ENCODE assay signal across 8 cellular contexts in the genomic region with DNA sequence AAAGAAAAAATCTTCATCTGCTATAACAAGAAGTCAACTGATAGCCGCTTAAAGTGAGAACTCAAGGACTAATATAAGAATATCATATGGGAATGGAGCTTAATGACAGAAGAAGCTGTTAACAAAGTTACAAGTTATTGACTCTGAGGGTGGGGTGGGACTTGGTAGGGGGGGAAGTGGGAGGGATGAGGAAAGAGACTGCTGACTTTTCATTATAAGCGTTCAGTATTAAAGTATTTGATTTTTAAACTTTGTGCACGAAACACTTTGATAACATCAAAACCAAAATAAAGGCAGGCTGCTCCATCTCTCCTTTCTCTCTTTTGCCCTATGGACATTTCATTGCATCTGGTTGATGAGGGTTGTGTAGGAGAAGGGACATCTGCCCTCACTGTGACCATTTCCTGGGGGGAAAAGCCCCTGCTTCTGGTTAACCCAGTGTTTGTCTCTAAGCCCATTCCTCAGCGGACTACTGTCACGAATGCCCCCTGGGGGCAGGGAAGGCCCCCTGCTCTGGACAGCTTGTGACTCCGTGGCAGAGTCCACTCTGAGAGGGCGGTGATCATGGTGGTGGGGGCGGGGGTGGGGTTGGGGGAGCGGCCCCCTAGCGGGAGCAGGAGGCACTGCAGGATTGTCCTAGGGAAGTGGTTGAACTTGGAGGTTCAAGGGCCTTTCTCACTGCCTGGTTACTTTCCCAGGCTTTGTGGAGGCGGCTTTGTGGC. TPM values are rescaled to one million over a fixed set of nuclear protein-coding genes. Genes with fewer than 3 reads are reported as not detected.
DNase-seq lines count a peak whose midpoint lies in the region; ATAC-seq and TF ChIP-seq lines count a peak whose summit lies in the region.

No MANE protein-coding gene starts in this region.

- peaks cover 0 to 3% of the 10 kb centered on the region in 2 donors for H3K36me3 Mint-ChIP-seq in stimulated activated naive B cell treated with anti-CD40 and anti-IgM and Interleukin-4, amounts not matched to agents 10 μg/mL and 1 μg/mL and 100 μg/mL, for 72 hours

- H3K4me1 ChIP-seq in lower lobe of right lung, result no peaks in the 10 kb centered on the region

- no peak overlapping the region for H3K4me3 Mint-ChIP-seq in stimulated activated naive B cell treated with anti-CD40 and anti-IgM and Interleukin-4, amounts not matched to agents 10 μg/mL and 1 μg/mL and 100 μg/mL, for 72 hours

- H3K27ac ChIP-seq in lower lobe of right lung, result no peak overlapping the region

- no peaks in the 10 kb centered on the region for H3K9me3 Mint-ChIP-seq in stimulated activated naive B cell treated with anti-CD40 and anti-IgM and Interleukin-4, amounts not matched to agents 10 μg/mL and 1 μg/mL and 100 μg/mL, for 72 hours

- intact Hi-C loops in lower lobe of right lung (cut with DNase I), result no loop called here

- H3K4me1 Mint-ChIP-seq in stimulated activated naive B cell treated with anti-CD40 and anti-IgM and Interleukin-4, amounts not matched to agents 10 μg/mL and 1 μg/mL and 100 μg/mL, for 72 hours, result no peaks in the 10 kb centered on the region

- no peaks in the 10 kb centered on the region for H3K36me3 ChIP-seq in lower lobe of right lung

- H3K4me3 ChIP-seq in lower lobe of right lung, result no peak overlapping the region

- DNase-seq in DMS53 treated with DMSO at 0.1 percent for 48 hours (lab: John Stamatoyannopoulos, UW; ENCODE audit: unreplicated experiment) (peak; percentile 11), HCEC 1CT (peak; percentile 18), lower lobe of right lung (no peak), NCI-H510A treated with DMSO at 0.1 percent for 48 hours (lab: John Stamatoyannopoulos, UW) (no peak), GOT3 (lab: John Stamatoyannopoulos, UW) (no peak)
- peak; percentile 31 to 34 for DNase-seq in activated T-cell treated with anti-CD3 and anti-CD28 coated beads, Interleukin-2, amount 50 U/mL, for 48 hours
- no peak for DNase-seq in stimulated activated naive B cell treated with anti-CD40 and anti-IgM and Interleukin-4, amounts not matched to agents 10 μg/mL and 1 μg/mL and 100 μg/mL, for 72 hours

- no peaks in the 10 kb centered on the region for H3K27me3 Mint-ChIP-seq in stimulated activated naive B cell treated with anti-CD40 and anti-IgM and Interleukin-4, amounts not matched to agents 10 μg/mL and 1 μg/mL and 100 μg/mL, for 72 hours

- H3K9me3 ChIP-seq in lower lobe of right lung, result no peaks in the 10 kb centered on the region

- H3K27me3 ChIP-seq in lower lobe of right lung (ENCODE audit: low read depth), result no peaks in the 10 kb centered on the region

- TF ChIP-seq CTCF in lower lobe of right lung (IDR thresholded peaks at IDR 0.05), result peak; percentile 65

- H3K27ac Mint-ChIP-seq in stimulated activated naive B cell treated with anti-CD40 and anti-IgM and Interleukin-4, amounts not matched to agents 10 μg/mL and 1 μg/mL and 100 μg/mL, for 72 hours, result no peak overlapping the region

- ATAC-seq in lower lobe of right lung (peak; percentile 29 to 60), GM21360 (IDR thresholded peaks at IDR 0.05; ENCODE audit: unreplicated experiment) (no peak)
- no peak for ATAC-seq in stimulated activated naive B cell treated with anti-CD40 and anti-IgM and Interleukin-4, amounts not matched to agents 10 μg/mL and 1 μg/mL and 100 μg/mL, for 72 hours (replicated peaks)

RNA-seq across cellular contexts. Expression of a gene that starts 17.4 kb away (rescaled TPM):
- 0.27 TPM for total RNA-seq in lower lobe of right lung

RNA-seq across cellular contexts. Expression of a gene that starts 38.0 kb away (rescaled TPM):
- total RNA-seq in lower lobe of right lung, result 3.0 TPM

RNA-seq across cellular contexts. Expression of a gene that starts 48.3 kb away (rescaled TPM):
- 24.3 TPM for total RNA-seq in lower lobe of right lung

Comparison
In these comparisons a context has a peak if more than half of its experiments do, and no peak if none do; other contexts are left out.
1. DNase-seq: peak in DMS53 treated with DMSO at 0.1 percent for 48 hours (single experiment), HCEC 1CT (single experiment) and activated T-cell treated with anti-CD3 and anti-CD28 coated beads, Interleukin-2, amount 50 U/mL, for 48 hours (2 of 2); none in lower lobe of right lung (single experiment), stimulated activated naive B cell treated with anti-CD40 and anti-IgM and Interleukin-4, amounts not matched to agents 10 μg/mL and 1 μg/mL and 100 μg/mL, for 72 hours (single experiment), NCI-H510A treated with DMSO at 0.1 percent for 48 hours (single experiment) and GOT3 (single experiment).
2. ATAC-seq: peak in lower lobe of right lung (2 of 2); none in stimulated activated naive B cell treated with anti-CD40 and anti-IgM and Interleukin-4, amounts not matched to agents 10 μg/mL and 1 μg/mL and 100 μg/mL, for 72 hours (0 of 2) and GM21360 (single experiment).